12 cellular contexts compared by ENCODE assay signal in the genomic region with DNA sequence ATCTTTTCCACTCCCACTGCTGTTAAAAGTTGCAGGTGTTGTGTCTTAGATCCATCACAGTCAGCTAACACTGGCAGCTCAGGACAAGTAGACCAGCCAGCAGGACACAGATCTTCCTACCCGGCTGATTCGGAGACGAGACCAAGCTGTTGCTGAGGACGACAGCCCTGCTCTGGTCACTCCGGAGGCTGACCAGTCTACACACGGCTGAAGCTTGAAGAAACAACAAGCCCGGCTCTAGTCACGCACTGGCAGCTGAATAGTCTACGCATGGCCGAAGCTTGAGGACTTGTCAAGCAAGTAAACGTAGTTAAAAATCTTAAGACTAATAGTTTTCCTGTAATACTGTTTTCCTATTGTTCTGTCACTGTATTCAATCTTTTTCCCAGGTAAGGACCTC. TPM values are rescaled to one million over a fixed set of nuclear protein-coding genes. Genes with fewer than 3 reads are reported as not detected.
DNase-seq lines count a peak whose midpoint lies in the region; ATAC-seq and TF ChIP-seq lines count a peak whose summit lies in the region.
"Had no signal": no experiment of that assay in that cellular context is flagged by ENCODE, and none has a peak within 500 bp of the region (broad histone marks: within the 10 kb centered on the region; RNA-seq: fewer than 3 reads in every experiment).

No MANE protein-coding gene starts in this region.

- no peaks in the 10 kb centered on the region for H3K9me3 ChIP-seq in Caco-2
- no peaks in the 10 kb centered on the region for H3K9me3 ChIP-seq in OCI-LY1 (ENCODE audit: low read length)

- BruUV-seq in Caco-2 (replicated peaks; lab: Mats Ljungman, UMichigan), result no TSS peak

- H3K9me3 Mint-ChIP-seq in Caco-2 (ENCODE audit: unreplicated experiment), result no peaks in the 10 kb centered on the region
- H3K9me3 Mint-ChIP-seq in nephron progenitor cell, result peaks cover 20% of the 10 kb centered on the region

- H3K4me2 ChIP-seq in OCI-LY1 (ENCODE audit: low read length), result peak overlapping the region; percentile 61; the same call in 1 of the 2 replicates

- H3K36me3 Mint-ChIP-seq in Caco-2 (ENCODE audit: insufficient read depth, unreplicated experiment) (peaks cover 17% of the 10 kb centered on the region), nephron progenitor cell (ENCODE audit: low read depth) (peaks cover 12% of the 10 kb centered on the region)

- DNase-seq in Caco-2 (no peak), cerebellar cortex (ENCODE audit: low spot score) (peak; percentile 10), nephron progenitor cell (no peak), 8988T (no peak), NCI-H1694 treated with DMSO at 0.1 percent for 48 hours (lab: John Stamatoyannopoulos, UW) (no peak)
- DNase-seq: H7; NCI-H1417 treated with DMSO at 0.1 percent for 48 hours; stimulated activated CD4-positive, alpha-beta T cell treated with anti-CD3 and anti-CD28 coated beads, Interleukin-1b, Interleukin-23, amount 100 ng/mL, for 48 hours had no signal

- H4K20me1 ChIP-seq in OCI-LY1 (ENCODE audit: insufficient read depth, low read length), result no peaks in the 10 kb centered on the region

- no peak overlapping the region for H3K27ac Mint-ChIP-seq in Caco-2 (ENCODE audit: unreplicated experiment)
- H3K27ac Mint-ChIP-seq in nephron progenitor cell, result no peak overlapping the region

- H3K4me1 ChIP-seq in Caco-2 (peaks cover 7% of the 10 kb centered on the region; the same call in 1 of the 2 replicates), OCI-LY1 (ENCODE audit: insufficient read depth, low read length, severe bottlenecking) (peaks cover 55% of the 10 kb centered on the region)

- TF ChIP-seq CTCF in Caco-2 (IDR thresholded peaks at IDR 0.05; ENCODE audit: insufficient read depth in 1 of 2, low read depth in 1 of 2, low read length in 1 of 2, severe bottlenecking in 1 of 2, unreplicated experiment in 1 of 2) (no peak), OCI-LY1 (IDR thresholded peaks at IDR 0.05; ENCODE audit: low read length) (no peak), nephron progenitor cell (IDR thresholded peaks at IDR 0.05) (no peak)

- H3K4me3 Mint-ChIP-seq in Caco-2 (ENCODE audit: unreplicated experiment) (peak overlapping the region; percentile 84), nephron progenitor cell (peak overlapping the region; percentile 73)

- CTCF ChIA-PET in Caco-2 (lab: Charles Lee), result no interaction called here

- H3K9ac ChIP-seq in OCI-LY1 (ENCODE audit: low read length), result no peak overlapping the region

- H3K27ac ChIP-seq in OCI-LY1 (ENCODE audit: low read depth, low read length, poor library complexity, severe bottlenecking), result no peak overlapping the region

- H3K4me3 ChIP-seq in Caco-2 (ENCODE audit: low read depth, low read length) (no peak overlapping the region), OCI-LY1 (ENCODE audit: low read depth, low read length, poor library complexity, severe bottlenecking) (no peak overlapping the region)

- no peaks in the 10 kb centered on the region for H3K9me2 ChIP-seq in OCI-LY1 (ENCODE audit: low read depth, low read length)

- no peak overlapping the region for H2AFZ ChIP-seq in OCI-LY1 (ENCODE audit: low read length)

- ATAC-seq in HG03135 (IDR thresholded peaks at IDR 0.05; ENCODE audit: unreplicated experiment) (no peak), HG02642 (IDR thresholded peaks at IDR 0.05; ENCODE audit: poor library complexity, unreplicated experiment) (no peak)
- ATAC-seq: activated CD4-positive, CD25-positive, alpha-beta regulatory T cell treated with anti-CD3 and anti-CD28 coated beads, Interleukin-2, amount 50 U/mL, for 24 hours had no signal

- H3K4me1 Mint-ChIP-seq in Caco-2 (ENCODE audit: low read depth, unreplicated experiment), result peaks cover 35% of the 10 kb centered on the region
- peaks cover 53% of the 10 kb centered on the region for H3K4me1 Mint-ChIP-seq in nephron progenitor cell

- H3K27me3 Mint-ChIP-seq in Caco-2 (ENCODE audit: insufficient read depth, unreplicated experiment) (no peaks in the 10 kb centered on the region), nephron progenitor cell (ENCODE audit: low read depth, poor library complexity) (peaks cover 12% of the 10 kb centered on the region)

- no peaks in the 10 kb centered on the region for H3F3A ChIP-seq in OCI-LY1 (ENCODE audit: insufficient read depth, low read length)

- H3K36me3 ChIP-seq in Caco-2 (ENCODE audit: control insufficient read depth, insufficient read depth, low read length) (no peaks in the 10 kb centered on the region), OCI-LY1 (ENCODE audit: insufficient read depth, low read length) (no peaks in the 10 kb centered on the region)

- intact Hi-C loops in Caco-2 (cut with micrococcal nuclease; ENCODE audit: unreplicated experiment), result no loop called here

- H3K79me2 ChIP-seq in OCI-LY1 (ENCODE audit: insufficient read depth, low read length), result 0 out of 2 replicates have a peak, but pooled peaks cover 12% of the 10 kb centered on the region

- H3K27me3 ChIP-seq in Caco-2 (replicated peaks; ENCODE audit: control insufficient read depth, insufficient read depth, low read length) (no peaks in the 10 kb centered on the region), OCI-LY1 (ENCODE audit: insufficient read depth, low read length) (no peaks in the 10 kb centered on the region)

- POLR2A ChIA-PET in Caco-2 (lab: Charles Lee), result no interaction called here

RNA-seq across cellular contexts. Expression of a gene that starts 1.8 kb away (rescaled TPM):
- 11.5 and 14.1 TPM in 2 replicates for total RNA-seq in Caco-2 (2022)

RNA-seq across cellular contexts. Expression of a gene that starts 1.8 kb away (rescaled TPM):
- total RNA-seq in Caco-2 (2022), result 22.3 and 23.4 TPM in 2 replicates
